Comparison of ENCODE assay signal across 1 cellular context in the genomic region with DNA sequence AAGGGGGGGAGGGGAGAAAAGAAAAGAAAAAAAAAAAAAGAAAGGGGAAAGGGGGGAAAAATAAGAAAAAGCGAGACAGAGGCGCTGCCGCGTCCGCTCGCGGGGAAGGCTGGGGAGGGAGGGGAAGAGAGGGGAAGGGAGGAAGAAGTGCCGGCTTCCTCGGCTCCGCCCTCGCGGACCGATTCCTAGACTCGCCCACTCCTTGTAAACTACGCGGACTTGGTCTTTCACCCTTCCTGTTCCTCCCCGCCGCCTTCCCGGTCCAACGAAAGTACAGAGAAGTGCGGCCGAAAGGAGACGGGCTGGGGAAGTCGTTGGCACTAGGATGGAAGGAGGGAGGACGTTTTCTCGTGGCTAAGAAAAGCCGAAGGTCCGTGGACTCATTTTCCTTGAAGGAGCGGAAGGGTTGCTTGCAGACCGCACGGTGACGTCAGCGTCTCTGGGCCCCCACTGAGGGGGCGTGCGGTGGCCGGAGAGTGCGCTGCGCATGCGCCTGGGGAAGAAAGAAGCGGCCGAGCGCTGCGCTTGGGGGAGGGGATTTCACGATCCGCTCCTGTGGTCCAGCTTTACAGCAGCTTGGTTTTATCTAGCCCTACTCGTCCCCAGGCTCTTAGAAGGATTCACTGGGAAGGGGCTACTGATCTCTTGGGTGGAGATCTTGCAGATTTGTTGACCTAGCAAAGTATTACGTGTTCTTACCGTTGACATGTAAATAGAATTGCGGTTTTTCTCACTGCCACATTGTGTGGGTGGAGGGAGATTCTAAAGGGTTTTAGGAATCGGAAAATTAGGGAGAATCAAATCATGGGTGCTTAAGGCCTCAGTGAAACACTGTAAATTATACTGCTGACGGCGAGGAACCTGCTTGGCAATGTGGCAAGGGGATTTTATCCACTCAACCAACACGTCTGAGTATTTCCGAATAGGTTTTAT.
TF ChIP-seq lines count a peak whose summit lies in the region.

A gene with protein sequence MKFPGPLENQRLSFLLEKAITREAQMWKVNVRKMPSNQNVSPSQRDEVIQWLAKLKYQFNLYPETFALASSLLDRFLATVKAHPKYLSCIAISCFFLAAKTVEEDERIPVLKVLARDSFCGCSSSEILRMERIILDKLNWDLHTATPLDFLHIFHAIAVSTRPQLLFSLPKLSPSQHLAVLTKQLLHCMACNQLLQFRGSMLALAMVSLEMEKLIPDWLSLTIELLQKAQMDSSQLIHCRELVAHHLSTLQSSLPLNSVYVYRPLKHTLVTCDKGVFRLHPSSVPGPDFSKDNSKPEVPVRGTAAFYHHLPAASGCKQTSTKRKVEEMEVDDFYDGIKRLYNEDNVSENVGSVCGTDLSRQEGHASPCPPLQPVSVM (minus strand): TSS at position 121 of the 933 bp plus-strand sequence. CDS start 9,627 bp downstream, outside the sequence.

TF ChIP-seq in HepG2, 621 proteins besides CTCF, POLR2A, EP300 and RAD21 (continued from another document and continues in another):
- TF ChIP-seq KDM5A (IDR thresholded peaks at IDR 0.05; ENCODE audit: borderline replicate concordance, low read length) (peak; percentile 91; the same call in 1 of the 2 replicates), ESRRA (CRISPR knock-in tag; IDR thresholded peaks at IDR 0.05; ENCODE audit: low read depth) (no peak; the same call in 1 of the 2 replicates), ARNT2 (CRISPR knock-in tag; IDR thresholded peaks at IDR 0.05; ENCODE audit: low read depth) (peak; percentile 73; the same call in 1 of the 2 replicates), ZNF256 (CRISPR knock-in tag; conservative IDR thresholded peaks at IDR 0.05) (no peak), TOE1 (CRISPR knock-in tag; IDR thresholded peaks at IDR 0.05) (no peak), RARG (CRISPR knock-in tag; IDR thresholded peaks at IDR 0.05; ENCODE audit: low read depth) (no peak), ZNF773 (CRISPR knock-in tag; IDR thresholded peaks at IDR 0.05; ENCODE audit: borderline replicate concordance) (no peak), JUN (CRISPR knock-in tag; IDR thresholded peaks at IDR 0.05) (peak; percentile 98), NFATC3 (CRISPR knock-in tag; IDR thresholded peaks at IDR 0.05) (no peak), KLF12 (CRISPR knock-in tag; IDR thresholded peaks at IDR 0.05; ENCODE audit: borderline replicate concordance) (peak; percentile 60; the same call in 1 of the 2 replicates), ZNF781 (CRISPR knock-in tag; IDR thresholded peaks at IDR 0.05; ENCODE audit: borderline replicate concordance, not compliant biosample characterization) (peak; percentile 82), ZNF30 (CRISPR knock-in tag; IDR thresholded peaks at IDR 0.05) (no peak), NCOR1 (IDR thresholded peaks at IDR 0.05; ENCODE audit: borderline replicate concordance, low read length) (peak; percentile 62; the same call in 1 of the 2 replicates), NR2F1 (CRISPR knock-in tag; IDR thresholded peaks at IDR 0.05) (peak in 1 of 2 experiments; percentile 61; a peak in 1 of 4 replicates), ZNF264 (CRISPR knock-in tag; IDR thresholded peaks at IDR 0.05) (peak; percentile 76), ZNF678 (CRISPR knock-in tag; IDR thresholded peaks at IDR 0.05) (0 out of 2 replicates have a peak, but pooled peaks have one; percentile 38), FLYWCH1 (CRISPR knock-in tag; IDR thresholded peaks at IDR 0.05) (no peak), ZNF670 (CRISPR knock-in tag; IDR thresholded peaks at IDR 0.05; ENCODE audit: borderline replicate concordance) (no peak), PAX8 (CRISPR knock-in tag; IDR thresholded peaks at IDR 0.05; ENCODE audit: borderline replicate concordance) (peak; percentile 81; the same call in 1 of the 2 replicates), POLR2AphosphoS5 (IDR thresholded peaks at IDR 0.05; ENCODE audit: low read depth, low read length) (peak; percentile 76), KLF15 (CRISPR knock-in tag; IDR thresholded peaks at IDR 0.05; ENCODE audit: borderline replicate concordance) (peak; percentile 81; the same call in 1 of the 2 replicates)
- TF ChIP-seq, protein P1, sequence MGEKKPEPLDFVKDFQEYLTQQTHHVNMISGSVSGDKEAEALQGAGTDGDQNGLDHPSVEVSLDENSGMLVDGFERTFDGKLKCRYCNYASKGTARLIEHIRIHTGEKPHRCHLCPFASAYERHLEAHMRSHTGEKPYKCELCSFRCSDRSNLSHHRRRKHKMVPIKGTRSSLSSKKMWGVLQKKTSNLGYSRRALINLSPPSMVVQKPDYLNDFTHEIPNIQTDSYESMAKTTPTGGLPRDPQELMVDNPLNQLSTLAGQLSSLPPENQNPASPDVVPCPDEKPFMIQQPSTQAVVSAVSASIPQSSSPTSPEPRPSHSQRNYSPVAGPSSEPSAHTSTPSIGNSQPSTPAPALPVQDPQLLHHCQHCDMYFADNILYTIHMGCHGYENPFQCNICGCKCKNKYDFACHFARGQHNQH (CRISPR knock-in tag; IDR thresholded peaks at IDR 0.05): peak; percentile 90
- TF ChIP-seq, protein P2, sequence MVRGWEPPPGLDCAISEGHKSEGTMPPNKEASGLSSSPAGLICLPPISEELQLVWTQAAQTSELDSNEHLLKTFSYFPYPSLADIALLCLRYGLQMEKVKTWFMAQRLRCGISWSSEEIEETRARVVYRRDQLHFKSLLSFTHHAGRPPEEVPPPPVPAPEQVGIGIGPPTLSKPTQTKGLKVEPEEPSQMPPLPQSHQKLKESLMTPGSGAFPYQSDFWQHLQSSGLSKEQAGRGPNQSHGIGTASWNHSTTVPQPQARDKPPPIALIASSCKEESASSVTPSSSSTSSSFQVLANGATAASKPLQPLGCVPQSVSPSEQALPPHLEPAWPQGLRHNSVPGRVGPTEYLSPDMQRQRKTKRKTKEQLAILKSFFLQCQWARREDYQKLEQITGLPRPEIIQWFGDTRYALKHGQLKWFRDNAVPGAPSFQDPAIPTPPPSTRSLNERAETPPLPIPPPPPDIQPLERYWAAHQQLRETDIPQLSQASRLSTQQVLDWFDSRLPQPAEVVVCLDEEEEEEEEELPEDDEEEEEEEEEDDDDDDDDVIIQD (CRISPR knock-in tag; IDR thresholded peaks at IDR 0.05; ENCODE audit: low read depth): peak; percentile 82
- TF ChIP-seq, protein P3, sequence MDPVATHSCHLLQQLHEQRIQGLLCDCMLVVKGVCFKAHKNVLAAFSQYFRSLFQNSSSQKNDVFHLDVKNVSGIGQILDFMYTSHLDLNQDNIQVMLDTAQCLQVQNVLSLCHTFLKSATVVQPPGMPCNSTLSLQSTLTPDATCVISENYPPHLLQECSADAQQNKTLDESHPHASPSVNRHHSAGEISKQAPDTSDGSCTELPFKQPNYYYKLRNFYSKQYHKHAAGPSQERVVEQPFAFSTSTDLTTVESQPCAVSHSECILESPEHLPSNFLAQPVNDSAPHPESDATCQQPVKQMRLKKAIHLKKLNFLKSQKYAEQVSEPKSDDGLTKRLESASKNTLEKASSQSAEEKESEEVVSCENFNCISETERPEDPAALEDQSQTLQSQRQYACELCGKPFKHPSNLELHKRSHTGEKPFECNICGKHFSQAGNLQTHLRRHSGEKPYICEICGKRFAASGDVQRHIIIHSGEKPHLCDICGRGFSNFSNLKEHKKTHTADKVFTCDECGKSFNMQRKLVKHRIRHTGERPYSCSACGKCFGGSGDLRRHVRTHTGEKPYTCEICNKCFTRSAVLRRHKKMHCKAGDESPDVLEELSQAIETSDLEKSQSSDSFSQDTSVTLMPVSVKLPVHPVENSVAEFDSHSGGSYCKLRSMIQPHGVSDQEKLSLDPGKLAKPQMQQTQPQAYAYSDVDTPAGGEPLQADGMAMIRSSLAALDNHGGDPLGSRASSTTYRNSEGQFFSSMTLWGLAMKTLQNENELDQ (CRISPR knock-in tag; IDR thresholded peaks at IDR 0.05; ENCODE audit: borderline replicate concordance): no peak
- TF ChIP-seq, protein P4, sequence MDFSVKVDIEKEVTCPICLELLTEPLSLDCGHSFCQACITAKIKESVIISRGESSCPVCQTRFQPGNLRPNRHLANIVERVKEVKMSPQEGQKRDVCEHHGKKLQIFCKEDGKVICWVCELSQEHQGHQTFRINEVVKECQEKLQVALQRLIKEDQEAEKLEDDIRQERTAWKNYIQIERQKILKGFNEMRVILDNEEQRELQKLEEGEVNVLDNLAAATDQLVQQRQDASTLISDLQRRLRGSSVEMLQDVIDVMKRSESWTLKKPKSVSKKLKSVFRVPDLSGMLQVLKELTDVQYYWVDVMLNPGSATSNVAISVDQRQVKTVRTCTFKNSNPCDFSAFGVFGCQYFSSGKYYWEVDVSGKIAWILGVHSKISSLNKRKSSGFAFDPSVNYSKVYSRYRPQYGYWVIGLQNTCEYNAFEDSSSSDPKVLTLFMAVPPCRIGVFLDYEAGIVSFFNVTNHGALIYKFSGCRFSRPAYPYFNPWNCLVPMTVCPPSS (IDR thresholded peaks at IDR 0.05): no peak
- TF ChIP-seq, protein P5, sequence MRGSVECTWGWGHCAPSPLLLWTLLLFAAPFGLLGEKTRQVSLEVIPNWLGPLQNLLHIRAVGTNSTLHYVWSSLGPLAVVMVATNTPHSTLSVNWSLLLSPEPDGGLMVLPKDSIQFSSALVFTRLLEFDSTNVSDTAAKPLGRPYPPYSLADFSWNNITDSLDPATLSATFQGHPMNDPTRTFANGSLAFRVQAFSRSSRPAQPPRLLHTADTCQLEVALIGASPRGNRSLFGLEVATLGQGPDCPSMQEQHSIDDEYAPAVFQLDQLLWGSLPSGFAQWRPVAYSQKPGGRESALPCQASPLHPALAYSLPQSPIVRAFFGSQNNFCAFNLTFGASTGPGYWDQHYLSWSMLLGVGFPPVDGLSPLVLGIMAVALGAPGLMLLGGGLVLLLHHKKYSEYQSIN (CRISPR knock-in tag; IDR thresholded peaks at IDR 0.05; ENCODE audit: borderline replicate concordance): no peak
- TF ChIP-seq, protein P6, sequence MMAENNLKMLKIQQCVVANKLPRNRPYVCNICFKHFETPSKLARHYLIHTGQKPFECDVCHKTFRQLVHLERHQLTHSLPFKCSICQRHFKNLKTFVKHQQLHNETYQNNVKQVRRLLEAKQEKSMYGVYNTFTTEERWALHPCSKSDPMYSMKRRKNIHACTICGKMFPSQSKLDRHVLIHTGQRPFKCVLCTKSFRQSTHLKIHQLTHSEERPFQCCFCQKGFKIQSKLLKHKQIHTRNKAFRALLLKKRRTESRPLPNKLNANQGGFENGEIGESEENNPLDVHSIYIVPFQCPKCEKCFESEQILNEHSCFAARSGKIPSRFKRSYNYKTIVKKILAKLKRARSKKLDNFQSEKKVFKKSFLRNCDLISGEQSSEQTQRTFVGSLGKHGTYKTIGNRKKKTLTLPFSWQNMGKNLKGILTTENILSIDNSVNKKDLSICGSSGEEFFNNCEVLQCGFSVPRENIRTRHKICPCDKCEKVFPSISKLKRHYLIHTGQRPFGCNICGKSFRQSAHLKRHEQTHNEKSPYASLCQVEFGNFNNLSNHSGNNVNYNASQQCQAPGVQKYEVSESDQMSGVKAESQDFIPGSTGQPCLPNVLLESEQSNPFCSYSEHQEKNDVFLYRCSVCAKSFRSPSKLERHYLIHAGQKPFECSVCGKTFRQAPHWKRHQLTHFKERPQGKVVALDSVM (CRISPR knock-in tag; IDR thresholded peaks at IDR 0.05): peak; percentile 64
- TF ChIP-seq, protein P7, sequence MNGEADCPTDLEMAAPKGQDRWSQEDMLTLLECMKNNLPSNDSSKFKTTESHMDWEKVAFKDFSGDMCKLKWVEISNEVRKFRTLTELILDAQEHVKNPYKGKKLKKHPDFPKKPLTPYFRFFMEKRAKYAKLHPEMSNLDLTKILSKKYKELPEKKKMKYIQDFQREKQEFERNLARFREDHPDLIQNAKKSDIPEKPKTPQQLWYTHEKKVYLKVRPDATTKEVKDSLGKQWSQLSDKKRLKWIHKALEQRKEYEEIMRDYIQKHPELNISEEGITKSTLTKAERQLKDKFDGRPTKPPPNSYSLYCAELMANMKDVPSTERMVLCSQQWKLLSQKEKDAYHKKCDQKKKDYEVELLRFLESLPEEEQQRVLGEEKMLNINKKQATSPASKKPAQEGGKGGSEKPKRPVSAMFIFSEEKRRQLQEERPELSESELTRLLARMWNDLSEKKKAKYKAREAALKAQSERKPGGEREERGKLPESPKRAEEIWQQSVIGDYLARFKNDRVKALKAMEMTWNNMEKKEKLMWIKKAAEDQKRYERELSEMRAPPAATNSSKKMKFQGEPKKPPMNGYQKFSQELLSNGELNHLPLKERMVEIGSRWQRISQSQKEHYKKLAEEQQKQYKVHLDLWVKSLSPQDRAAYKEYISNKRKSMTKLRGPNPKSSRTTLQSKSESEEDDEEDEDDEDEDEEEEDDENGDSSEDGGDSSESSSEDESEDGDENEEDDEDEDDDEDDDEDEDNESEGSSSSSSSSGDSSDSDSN (CRISPR knock-in tag; IDR thresholded peaks at IDR 0.05): peak; percentile 65
- TF ChIP-seq, protein P8, sequence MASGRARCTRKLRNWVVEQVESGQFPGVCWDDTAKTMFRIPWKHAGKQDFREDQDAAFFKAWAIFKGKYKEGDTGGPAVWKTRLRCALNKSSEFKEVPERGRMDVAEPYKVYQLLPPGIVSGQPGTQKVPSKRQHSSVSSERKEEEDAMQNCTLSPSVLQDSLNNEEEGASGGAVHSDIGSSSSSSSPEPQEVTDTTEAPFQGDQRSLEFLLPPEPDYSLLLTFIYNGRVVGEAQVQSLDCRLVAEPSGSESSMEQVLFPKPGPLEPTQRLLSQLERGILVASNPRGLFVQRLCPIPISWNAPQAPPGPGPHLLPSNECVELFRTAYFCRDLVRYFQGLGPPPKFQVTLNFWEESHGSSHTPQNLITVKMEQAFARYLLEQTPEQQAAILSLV (CRISPR knock-in tag; IDR thresholded peaks at IDR 0.05; ENCODE audit: borderline replicate concordance): peak; percentile 83; the same call in 1 of the 2 replicates
